Comparison of ENCODE assay signal across 8 cellular contexts in the genomic region with DNA sequence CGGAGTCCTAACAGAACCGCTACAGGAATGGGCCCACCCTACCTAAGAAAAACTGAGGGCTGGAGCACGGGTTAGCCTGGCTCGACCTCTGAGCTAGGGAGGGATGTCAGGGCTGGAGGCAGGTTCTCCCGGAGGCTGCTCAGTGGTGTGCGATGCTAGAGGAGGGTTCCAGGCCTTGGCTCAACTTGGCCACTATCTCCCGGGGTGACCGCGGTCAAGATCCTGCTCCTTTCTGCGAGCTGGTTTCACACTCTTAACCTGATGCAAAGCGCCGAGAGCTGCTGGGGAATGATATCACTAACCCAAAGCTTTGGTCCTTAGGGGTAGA. TPM values are rescaled to one million over a fixed set of nuclear protein-coding genes. Genes with fewer than 3 reads are reported as not detected.
DNase-seq lines count a peak whose midpoint lies in the region; ATAC-seq and TF ChIP-seq lines count a peak whose summit lies in the region.

No MANE protein-coding gene starts in this region.

- CTCF ChIA-PET in A673 (lab: Charles Lee) = interaction anchor here (1.0 kb wide), 1 partner anchor 110 kb away, joined by 4 read pairs; no protein-coding TSS in a partner anchor

- DNase-seq in A673 (ENCODE audit: low spot score) = no peak
- peak; percentile 37 for DNase-seq in germinal center (ENCODE audit: low spot score)
- DNase-seq in sigmoid colon = no peak
- DNase-seq in NOMO-1 treated with DMSO at 0.1 percent for 48 hours (lab: John Stamatoyannopoulos, UW; ENCODE audit: unreplicated experiment) = no peak
- DNase-seq in iPS-NIHi7 (ENCODE audit: extremely low spot score) = no peak
- DNase-seq in NOMO-1 (lab: John Stamatoyannopoulos, UW; ENCODE audit: unreplicated experiment in 2 of 2) = no peak

- intact Hi-C loops in A673 (cut with micrococcal nuclease; ENCODE audit: unreplicated experiment) (no loop called here), sigmoid colon (cut with DNase I) (loop anchor here (1.0 to 10.0 kb wide), 5 partner anchors 60 to 394 kb away; partner anchors contain the start of genes CCNE1 and UQCRFS1)

- WGBS in sigmoid colon, 2 donors = 1% methylated on average over 12 of the region's 12 CpGs

- POLR2A ChIA-PET in A673 (lab: Charles Lee; ENCODE audit: low non-redundant PET) = interaction anchor here (0.6 to 0.7 kb wide), 3 partner anchors 110 to 336 kb away, joined by 3 to 5 read pairs (median 4); partner anchors contain the start of gene URI1

- no peak for TF ChIP-seq EP300 in sigmoid colon (IDR thresholded peaks at IDR 0.05)

- peak overlapping the region; percentile 90 for H3K4me3 ChIP-seq in A673 (ENCODE audit: low read depth, low read length, poor library complexity, severe bottlenecking)
- H3K4me3 ChIP-seq in sigmoid colon = peak overlapping the region; percentile 74 to 98 (median 83)

- no TSS peak for BruUV-seq in A673 (replicated peaks; lab: Mats Ljungman, UMichigan)

- TF ChIP-seq POLR2A in sigmoid colon (IDR thresholded peaks at IDR 0.05) = no peak

- H3K27me3 ChIP-seq in A673 (replicated peaks; ENCODE audit: insufficient read depth, low read depth, low read length, poor library complexity) (no peaks in the 10 kb centered on the region), sigmoid colon (no peaks in the 10 kb centered on the region)

- H3K9me3 ChIP-seq in A673 (ENCODE audit: low read depth, low read length, poor library complexity, severe bottlenecking) (no peaks in the 10 kb centered on the region), sigmoid colon (no peaks in the 10 kb centered on the region)

- no peaks in the 10 kb centered on the region for H3K36me3 ChIP-seq in A673 (ENCODE audit: insufficient read depth, low read length, poor library complexity, severe bottlenecking)
- peaks cover 4 to 22% (median 9%) of the 10 kb centered on the region in 4 donors for H3K36me3 ChIP-seq in sigmoid colon

- TF ChIP-seq CTCF in A673 (conservative IDR thresholded peaks at IDR 0.05; ENCODE audit: low read depth, low read length) (no peak), sigmoid colon (IDR thresholded peaks at IDR 0.05) (no peak)

- H3K4me1 ChIP-seq in A673 (ENCODE audit: insufficient read depth, low read length, poor library complexity, severe bottlenecking) = no peaks in the 10 kb centered on the region
- peaks cover 0 to 19% (median 15%) of the 10 kb centered on the region in 4 donors for H3K4me1 ChIP-seq in sigmoid colon

- H3K27ac ChIP-seq in A673 (ENCODE audit: low read depth, low read length, poor library complexity, severe bottlenecking) (peak overlapping the region; percentile 88), sigmoid colon (peak overlapping the region; percentile 88 to 96 (median 95))

- peak; percentile 4 for ATAC-seq in GM21737 (IDR thresholded peaks at IDR 0.05; ENCODE audit: unreplicated experiment)
- peak; percentile 59 for ATAC-seq in SK-N-SH treated with all-trans-retinoic acid at 6 μM for 48 hours

TF ChIP-seq in SK-N-SH treated with all-trans-retinoic acid at 6 μM for 48 hours, 23 proteins besides CTCF, POLR2A, EP300 and RAD21:
- TF ChIP-seq ZC3H10 (CRISPR knock-in tag; IDR thresholded peaks at IDR 0.05) (no peak), BACH2 (CRISPR knock-in tag; IDR thresholded peaks at IDR 0.05; ENCODE audit: borderline replicate concordance) (no peak), POU6F1 (CRISPR knock-in tag; IDR thresholded peaks at IDR 0.05; ENCODE audit: borderline replicate concordance, low read depth) (no peak), ZNF70 (CRISPR knock-in tag; IDR thresholded peaks at IDR 0.05) (0 out of 2 replicates have a peak, but pooled peaks have one; percentile 2), ZNF565 (CRISPR knock-in tag; conservative IDR thresholded peaks at IDR 0.05; ENCODE audit: low read depth) (no peak), ZNF8 (CRISPR knock-in tag; IDR thresholded peaks at IDR 0.05) (no peak)

RNA-seq across cellular contexts. Expression of gene POP4, which starts 0.3 kb away (rescaled TPM):
- total RNA-seq in A673 (2021) (70.1 and 70.6 TPM in 2 replicates), sigmoid colon (10 to 100 TPM; 33.5 to 58.5 (median 52.1) TPM)
- polyA plus RNA-seq in sigmoid colon = 100 to 1,000 TPM in 1 of 3 donors, 10 to 100 TPM in 2; 68.5 to 103 (median 92.1) TPM

RNA-seq across cellular contexts. Expression of gene PLEKHF1, which starts 58.9 kb away (rescaled TPM):
- total RNA-seq in A673 (2021) = not detected in 2 replicates
- total RNA-seq in sigmoid colon = 10 to 100 TPM; 19.4 to 34.6 (median 22.6) TPM
- 10 to 100 TPM in 1 of 3 donors, 1 to 10 TPM in 2; 1.2 to 13.0 (median 6.0) TPM for polyA plus RNA-seq in sigmoid colon

Comparison
In these comparisons a context has a peak if more than half of its experiments do, and no peak if none do; other contexts are left out.
1. RNA of gene PLEKHF1, which starts 58.9 kb away (total RNA-seq): 19.4 to 34.6 TPM in sigmoid colon; not detected in A673; every median in the first group is over 10 times any median in the second.